Comparison of ENCODE assay signal across 14 cellular contexts in genomic region chrX:47574096-47574553, GRCh38. TPM values are rescaled to one million over a fixed set of nuclear protein-coding genes. Genes with fewer than 3 reads are reported as not detected.
DNase-seq lines count a peak whose midpoint lies in the region; ATAC-seq and TF ChIP-seq lines count a peak whose summit lies in the region.
"Had no signal": no experiment of that assay in that cellular context is flagged by ENCODE, and none has a peak within 500 bp of the region (broad histone marks: within the 10 kb centered on the region; RNA-seq: fewer than 3 reads in every experiment).

No MANE protein-coding gene starts in this region.

- H2AFZ ChIP-seq in GM23248 = no peak overlapping the region

- H3K4me1 ChIP-seq in GM23248 (ENCODE audit: insufficient read depth) (peaks cover 4% of the 10 kb centered on the region; the same call in 1 of the 2 replicates), iPS-20b (ENCODE audit: insufficient read depth, low read length) (peaks cover 4% of the 10 kb centered on the region; the same call in 1 of the 2 replicates), HAP-1 (no peaks in the 10 kb centered on the region)

- no peaks in the 10 kb centered on the region for H3K9me2 ChIP-seq in GM23248 (ENCODE audit: insufficient read depth)

- H3K4me3 ChIP-seq in GM23248 = no peak overlapping the region
- H3K4me3 ChIP-seq in choroid plexus epithelial cell (ENCODE audit: low read depth, low read length) = peak overlapping the region; percentile 28
- H3K4me3 ChIP-seq in iPS-20b (ENCODE audit: low read length) = peak overlapping the region; percentile 65; the same call in 1 of the 2 replicates
- peak overlapping the region; percentile 29 for H3K4me3 ChIP-seq in retinal pigment epithelial cell (ENCODE audit: low read length)
- H3K4me3 ChIP-seq in HAP-1 = no peak overlapping the region
- H3K4me3 ChIP-seq: thyroid gland had no signal

- H3F3A ChIP-seq in GM23248 (ENCODE audit: insufficient read depth) = peaks cover under 1% of the 10 kb centered on the region; the same call in 1 of the 2 replicates

- TF ChIP-seq CTCF in choroid plexus epithelial cell (conservative IDR thresholded peaks at IDR 0.05; ENCODE audit: low read depth, low read length) (no peak), retinal pigment epithelial cell (conservative IDR thresholded peaks at IDR 0.05; ENCODE audit: low read depth, low read length) (no peak)

- H3K36me3 ChIP-seq in GM23248 (ENCODE audit: low read depth) (no peaks in the 10 kb centered on the region), iPS-20b (ENCODE audit: insufficient read depth, low read depth, low read length) (peaks cover 24% of the 10 kb centered on the region), HAP-1 (replicated peaks) (peaks cover 23% of the 10 kb centered on the region)

- WGBS in GM23248 (ENCODE audit: low coverage in 1 of 2, low lambda C conversion rate in 2 of 2, missing lambda C conversion rate in 2 of 2), 2 experiments = 54% methylated on average over 22 of the region's 40 CpGs; no CpG with 5 or more reads in 1 of the 2 experiments

- no peaks in the 10 kb centered on the region for H3K79me2 ChIP-seq in GM23248 (ENCODE audit: insufficient read depth)

- in situ Hi-C loops in GM23248 (cut with MboI) (no loop called here), HAP-1 (cut with MboI; ENCODE audit: low sequenced_read_pairs) (no loop called here)

- H4K20me1 ChIP-seq in GM23248 (ENCODE audit: insufficient read depth) = no peaks in the 10 kb centered on the region

- H3K27ac ChIP-seq in GM23248 = no peak overlapping the region
- H3K27ac ChIP-seq in iPS-20b (ENCODE audit: low read length) = no peak overlapping the region

- H3K27me3 ChIP-seq in GM23248 (replicated peaks; ENCODE audit: insufficient read depth) = no peaks in the 10 kb centered on the region
- H3K27me3 ChIP-seq in iPS-20b (ENCODE audit: insufficient read depth, low read length) = no peaks in the 10 kb centered on the region
- no peaks in the 10 kb centered on the region for H3K27me3 ChIP-seq in HAP-1 (ENCODE audit: low read depth)
- H3K27me3 ChIP-seq: thyroid gland had no signal

- H3K9me3 ChIP-seq in GM23248 (ENCODE audit: low read depth) = no peaks in the 10 kb centered on the region
- no peaks in the 10 kb centered on the region for H3K9me3 ChIP-seq in iPS-20b (ENCODE audit: insufficient read depth, low read depth, low read length)
- H3K9me3 ChIP-seq in HAP-1 = no peaks in the 10 kb centered on the region
- H3K9me3 ChIP-seq: thyroid gland had no signal

- H3K9ac ChIP-seq in GM23248 (peak overlapping the region; percentile 31; the same call in 1 of the 2 replicates), iPS-20b (ENCODE audit: low read depth, low read length) (peak overlapping the region; percentile 76; the same call in 1 of the 2 replicates)

- DNase-seq in GM23248 (no peak), choroid plexus epithelial cell (ENCODE audit: low read depth) (no peak), retinal pigment epithelial cell (ENCODE audit: low read depth) (no peak), HAP-1 (ENCODE audit: low spot score in 2 of 2) (no peak)
- DNase-seq in stimulated activated CD4-positive, alpha-beta T cell treated with anti-CD3 and anti-CD28 coated beads, Interleukin-12 subunit alpha, Interleukin-12 subunit beta, amount 100 ng/mL, for 4 hours = no peak
- DNase-seq: activated naive CD4-positive, alpha-beta T cell treated with Interleukin-2 at 50 U/mL for 16 hours; effector CD8-positive, alpha-beta T cell; midbrain; NCI-H2029 treated with DMSO at 0.1 percent for 48 hours; stimulated activated CD4-positive, alpha-beta T cell treated with anti-CD3 and anti-CD28 coated beads, Interleukin-4, amount 100 ng/mL, for 1 hour; thyroid gland had no signal

- no peak overlapping the region for H3K4me2 ChIP-seq in GM23248 (ENCODE audit: unreplicated experiment)

- no peak for ATAC-seq in GM19452 (IDR thresholded peaks at IDR 0.05; ENCODE audit: unreplicated experiment)
- no peak for ATAC-seq in GM21723 (IDR thresholded peaks at IDR 0.05; ENCODE audit: unreplicated experiment)

RNA-seq across cellular contexts. Expression of gene TIMP1, which starts 8.1 kb away (rescaled TPM):
- 2,871 and 4,277 TPM in 2 replicates for total RNA-seq in GM23248 (2014; rRNA removed; shearing (Covaris generic))
- 13,908 and 14,059 TPM in 2 replicates for polyA plus RNA-seq in GM23248 (2016; fragmentation: Nextera tagmentation; extraction: Ambion mirVana)

RNA-seq across cellular contexts. Expression of gene ARAF, which starts 13.1 kb away (rescaled TPM):
- total RNA-seq in GM23248 (2014; rRNA removed; shearing (Covaris generic)) = 21.4 and 32.0 TPM in 2 replicates
- 74.8 and 78.0 TPM in 2 replicates for polyA plus RNA-seq in GM23248 (2016; fragmentation: Nextera tagmentation; extraction: Ambion mirVana)

RNA-seq across cellular contexts. Expression of gene SYN1, which starts 45.5 kb away (rescaled TPM):
- not detected in 2 replicates for total RNA-seq in GM23248 (2014; rRNA removed; shearing (Covaris generic))
- polyA plus RNA-seq in GM23248 (2016; fragmentation: Nextera tagmentation; extraction: Ambion mirVana) = 0.32 and 0.34 TPM in 2 replicates

RNA-seq across cellular contexts. Expression of gene CFP, which starts 55.6 kb away (rescaled TPM):
- total RNA-seq in GM23248 (2014; rRNA removed; shearing (Covaris generic)) = 1.4 TPM in 1 of 2 replicates, not detected in the other
- 0.15 TPM in 1 of 2 replicates, not detected in the other for polyA plus RNA-seq in GM23248 (2016; fragmentation: Nextera tagmentation; extraction: Ambion mirVana)

Comparison
In these comparisons a context has a peak if more than half of its experiments do, and no peak if none do; other contexts are left out.
1. H3K4me3 ChIP-seq: peak in choroid plexus epithelial cell (single experiment), iPS-20b (single experiment) and retinal pigment epithelial cell (single experiment); none in GM23248 (single experiment) and HAP-1 (single experiment).